In genomic region chr12:118346895-118347294, GRCh38 we compare ENCODE assay signal across 13 cellular contexts. TPM values are rescaled to one million over a fixed set of nuclear protein-coding genes. Genes with fewer than 3 reads are reported as not detected.
DNase-seq lines count a peak whose midpoint lies in the region; ATAC-seq and TF ChIP-seq lines count a peak whose summit lies in the region.
"Had no signal": no experiment of that assay in that cellular context is flagged by ENCODE, and none has a peak within 500 bp of the region (broad histone marks: within the 10 kb centered on the region; RNA-seq: fewer than 3 reads in every experiment).

No MANE protein-coding gene starts in this region.

- ATAC-seq in GM18861 (IDR thresholded peaks at IDR 0.05; ENCODE audit: unreplicated experiment) (peak; percentile 60), GM21576 (IDR thresholded peaks at IDR 0.05; ENCODE audit: unreplicated experiment) (peak; percentile 70), natural killer cell (peak; percentile 41 to 68 (median 67))
- no peak for ATAC-seq in stimulated activated naive CD8-positive, alpha-beta T cell treated with anti-CD3 and anti-CD28 coated beads, Interleukin-15, amount 100 ng/mL, for 72 hours
- ATAC-seq: activated CD4-positive, CD25-positive, alpha-beta regulatory T cell treated with anti-CD3 and anti-CD28 coated beads, Interleukin-2, amount 50 U/mL, for 24 hours; activated naive CD4-positive, alpha-beta T cell treated with anti-CD3 and anti-CD28 coated beads, Interleukin-2, amount 50 U/mL, for 72 hours had no signal

- CTCF ChIA-PET in MCF 10A (lab: Yijun Ruan, JAX), result interaction anchor here (0.8 to 1.8 kb wide), 6 partner anchors 10 to 165 kb away, joined by 3 to 6 read pairs (median 3); partner anchors contain the start of gene SUDS3

- no TSS peak for BruUV-seq in MCF 10A (replicated peaks; lab: Mats Ljungman, UMichigan)

- intact Hi-C loops in natural killer cell (cut with micrococcal nuclease), result no loop called here
- intact Hi-C loops in MCF 10A (cut with micrococcal nuclease), result no loop called here

- TF ChIP-seq CTCF in HL-60 (IDR thresholded peaks at IDR 0.05; ENCODE audit: insufficient read depth, low read length) (no peak), natural killer cell (IDR thresholded peaks at IDR 0.05) (no peak), MCF 10A (IDR thresholded peaks at IDR 0.05; ENCODE audit: unreplicated experiment) (no peak)

- no peak overlapping the region for H3K4me3 ChIP-seq in HL-60 (replicated peaks; ENCODE audit: insufficient read depth, low read length)
- H3K4me3 ChIP-seq: hepatocyte had no signal

- H3K36me3 Mint-ChIP-seq in natural killer cell (no peaks in the 10 kb centered on the region), MCF 10A (ENCODE audit: insufficient read depth, unreplicated experiment) (no peaks in the 10 kb centered on the region)
- H3K36me3 Mint-ChIP-seq: activated naive CD4-positive, alpha-beta T cell treated with anti-CD3 and anti-CD28 coated beads, Interleukin-2, amount 50 U/mL, for 72 hours had no signal

- peaks cover 46 to 52% of the 10 kb centered on the region in 2 donors for H3K4me1 Mint-ChIP-seq in natural killer cell
- peaks cover 32% of the 10 kb centered on the region for H3K4me1 Mint-ChIP-seq in stimulated activated naive CD8-positive, alpha-beta T cell treated with anti-CD3 and anti-CD28 coated beads, Interleukin-15, amount 100 ng/mL, for 72 hours
- H3K4me1 Mint-ChIP-seq in MCF 10A (ENCODE audit: insufficient read depth, unreplicated experiment), result no peaks in the 10 kb centered on the region

- no peaks in the 10 kb centered on the region for H3K27me3 Mint-ChIP-seq in natural killer cell (ENCODE audit: low read depth in 2 of 2)
- H3K27me3 Mint-ChIP-seq in stimulated activated naive CD8-positive, alpha-beta T cell treated with anti-CD3 and anti-CD28 coated beads, Interleukin-15, amount 100 ng/mL, for 72 hours, result no peaks in the 10 kb centered on the region
- H3K27me3 Mint-ChIP-seq in MCF 10A (ENCODE audit: insufficient read depth, unreplicated experiment), result no peaks in the 10 kb centered on the region
- H3K27me3 Mint-ChIP-seq: stimulated activated naive CD8-positive, alpha-beta T cell treated with anti-CD3 and anti-CD28 coated beads, Interleukin-15, Interleukin-2, amounts not matched to agents 100 ng/mL and 50 ng/mL, for 24 hours had no signal

- H3K9me3 Mint-ChIP-seq in natural killer cell, result no peaks in the 10 kb centered on the region
- no peaks in the 10 kb centered on the region for H3K9me3 Mint-ChIP-seq in stimulated activated naive CD8-positive, alpha-beta T cell treated with anti-CD3 and anti-CD28 coated beads, Interleukin-15, amount 100 ng/mL, for 72 hours
- no peaks in the 10 kb centered on the region for H3K9me3 Mint-ChIP-seq in MCF 10A (ENCODE audit: unreplicated experiment)
- H3K9me3 Mint-ChIP-seq: activated naive CD4-positive, alpha-beta T cell treated with anti-CD3 and anti-CD28 coated beads, Interleukin-2, amount 50 U/mL, for 72 hours; endodermal cell; stimulated activated naive CD8-positive, alpha-beta T cell treated with anti-CD3 and anti-CD28 coated beads, Interleukin-15, Interleukin-2, amounts not matched to agents 100 ng/mL and 50 ng/mL, for 24 hours had no signal

- POLR2A ChIA-PET in MCF 10A (lab: Yijun Ruan, JAX), result interaction anchor here (1.1 to 2.2 kb wide), 2 partner anchors 9 to 26 kb away, joined by 3 to 11 read pairs; partner anchors contain the start of gene TAOK3

- no peaks in the 10 kb centered on the region for H3K27me3 ChIP-seq in HL-60 (ENCODE audit: insufficient read depth, poor library complexity, severe bottlenecking)
- H3K27me3 ChIP-seq: hepatocyte had no signal

- H3K27ac Mint-ChIP-seq in natural killer cell (peak overlapping the region; percentile 50 to 76), MCF 10A (ENCODE audit: low read depth, unreplicated experiment) (no peak overlapping the region)
- no peak overlapping the region for H3K27ac Mint-ChIP-seq in stimulated activated naive CD8-positive, alpha-beta T cell treated with anti-CD3 and anti-CD28 coated beads, Interleukin-15, amount 100 ng/mL, for 72 hours
- H3K27ac Mint-ChIP-seq: activated naive CD4-positive, alpha-beta T cell treated with anti-CD3 and anti-CD28 coated beads, Interleukin-2, amount 50 U/mL, for 72 hours; endodermal cell; stimulated activated naive CD8-positive, alpha-beta T cell treated with anti-CD3 and anti-CD28 coated beads, Interleukin-15, Interleukin-2, amounts not matched to agents 100 ng/mL and 50 ng/mL, for 24 hours had no signal

- peak in 1 of 2 experiments; percentile 41 for DNase-seq in HL-60 (ENCODE audit: low read depth in 1 of 2, low spot score in 1 of 2)
- DNase-seq in natural killer cell, result no peak
- no peak for DNase-seq in DMS153 (lab: John Stamatoyannopoulos, UW)
- DNase-seq in stimulated activated naive CD8-positive, alpha-beta T cell treated with anti-CD3 and anti-CD28 coated beads, Interleukin-15, amount 100 ng/mL, for 72 hours, result no peak
- no peak for DNase-seq in MCF 10A (ENCODE audit: unreplicated experiment)
- DNase-seq: endodermal cell, NCI-H1694 treated with DMSO at 0.1 percent for 48 hours had no signal

- peak overlapping the region; percentile 19 for H3K27ac ChIP-seq in HL-60 (replicated peaks)

- H3K4me3 Mint-ChIP-seq in natural killer cell (peak overlapping the region; percentile 33), MCF 10A (ENCODE audit: unreplicated experiment) (no peak overlapping the region)
- no peak overlapping the region for H3K4me3 Mint-ChIP-seq in stimulated activated naive CD8-positive, alpha-beta T cell treated with anti-CD3 and anti-CD28 coated beads, Interleukin-15, amount 100 ng/mL, for 72 hours
- H3K4me3 Mint-ChIP-seq: endodermal cell; stimulated activated naive CD8-positive, alpha-beta T cell treated with anti-CD3 and anti-CD28 coated beads, Interleukin-15, Interleukin-2, amounts not matched to agents 100 ng/mL and 50 ng/mL, for 24 hours had no signal

RNA-seq across cellular contexts. Expression of gene TAOK3, which starts 25.8 kb away (rescaled TPM):
- total RNA-seq in natural killer cell (100 to 1,000 TPM; 155 to 166 (median 157) TPM), MCF 10A (2022) (24.8 and 28.6 TPM in 2 replicates)

RNA-seq across cellular contexts. Expression of gene SUDS3, which starts 29.5 kb away (rescaled TPM):
- 10 to 100 TPM; 27.5 to 40.3 (median 35.7) TPM for total RNA-seq in natural killer cell
- 19.6 and 25.1 TPM in 2 replicates for total RNA-seq in MCF 10A (2022)

Comparison
In these comparisons a context has a peak if more than half of its experiments do, and no peak if none do; other contexts are left out.
1. H3K27ac Mint-ChIP-seq: peak in natural killer cell (2 of 2); none in stimulated activated naive CD8-positive, alpha-beta T cell treated with anti-CD3 and anti-CD28 coated beads, Interleukin-15, amount 100 ng/mL, for 72 hours (0 of 2) and MCF 10A (single experiment).